Comparison of ENCODE assay signal across 9 cellular contexts in the genomic region with DNA sequence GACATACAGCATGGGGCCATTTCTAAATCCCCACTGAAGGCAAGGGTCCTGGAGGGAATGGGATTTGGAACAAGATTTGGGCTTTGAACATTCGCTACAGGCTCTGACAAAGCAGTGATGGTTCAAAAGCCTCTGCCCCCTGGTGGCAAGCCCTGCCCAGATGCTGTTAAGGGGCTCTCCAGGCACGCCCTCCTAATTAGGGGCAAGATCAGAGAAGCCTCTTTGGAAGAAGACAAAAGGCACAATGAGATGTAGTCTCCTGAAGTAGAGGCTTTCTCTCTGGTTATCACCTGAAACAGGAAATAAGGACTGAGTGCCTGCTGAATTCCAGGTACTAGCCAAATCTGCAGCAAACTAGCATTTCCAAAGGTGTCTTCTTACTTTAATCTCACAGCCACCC. TPM values are rescaled to one million over a fixed set of nuclear protein-coding genes. Genes with fewer than 3 reads are reported as not detected.
DNase-seq lines count a peak whose midpoint lies in the region; ATAC-seq and TF ChIP-seq lines count a peak whose summit lies in the region.
"Not testable (repeated sequence)": the region's sequence is repeated elsewhere in the genome, so short reads cannot be mapped to it uniquely, and the experiment has no call there.
"Had no signal": no experiment of that assay in that cellular context is flagged by ENCODE, and none has a peak within 500 bp of the region (broad histone marks: within the 10 kb centered on the region; RNA-seq: fewer than 3 reads in every experiment).

No MANE protein-coding gene starts in this region.

- not testable (repeated sequence) for H3K4me3 Mint-ChIP-seq in GM23338; endodermal cell; stimulated activated memory B cell treated with anti-CD40 and anti-IgM and Interleukin-4, amounts not matched to agents 10 μg/mL and 1 μg/mL and 100 μg/mL, for 72 hours

- H3K27ac ChIP-seq in A673 (ENCODE audit: low read depth, low read length, poor library complexity, severe bottlenecking); GM23338 (ENCODE audit: low read depth); SU-DHL-6 (ENCODE audit: low read depth, low read length); endodermal cell (ENCODE audit: low read depth, low read length); mesendoderm (ENCODE audit: low read depth, low read length): not testable (repeated sequence)

- H3K4ac ChIP-seq in mesendoderm (ENCODE audit: low read depth, low read length) = not testable (repeated sequence)

- H3K79me1 ChIP-seq in mesendoderm (ENCODE audit: low read length) = not testable (repeated sequence)

- CTCF ChIA-PET in A673 (lab: Charles Lee) = not testable (repeated sequence)

- intact Hi-C loops in A673 (cut with micrococcal nuclease; ENCODE audit: unreplicated experiment) = not testable (repeated sequence)

- DNase-seq in A673 (ENCODE audit: low spot score); GM06990 (ENCODE audit: extremely low read depth, insufficient read length); endodermal cell: not testable (repeated sequence)
- DNase-seq in GM23338 (ENCODE audit: low spot score) (peak; percentile 25), NCI-H69 (lab: John Stamatoyannopoulos, UW) (peak; percentile 53), mesendoderm (peak; percentile 53)

- not testable (repeated sequence) for H3K23ac ChIP-seq in mesendoderm (ENCODE audit: low read length)

- not testable (repeated sequence) for H4K8ac ChIP-seq in mesendoderm (ENCODE audit: low read depth, low read length)

- not testable (repeated sequence) for H3K4me3 ChIP-seq in A673 (ENCODE audit: low read depth, low read length, poor library complexity, severe bottlenecking); GM06990 (replicated peaks; ENCODE audit: low read depth, low read length); GM23338; SU-DHL-6 (ENCODE audit: insufficient read depth, low read length, poor library complexity, severe bottlenecking); endodermal cell (ENCODE audit: low read length); mesendoderm (ENCODE audit: low read length)

- not testable (repeated sequence) for H3K79me2 ChIP-seq in GM23338 (replicated peaks; ENCODE audit: insufficient read depth); SU-DHL-6 (ENCODE audit: insufficient read depth, low read length); mesendoderm (ENCODE audit: control insufficient read depth, insufficient read depth, low read length)

- H3K36me3 Mint-ChIP-seq in GM23338 (ENCODE audit: low read depth); endodermal cell (ENCODE audit: low read depth): not testable (repeated sequence)
- H3K36me3 Mint-ChIP-seq in stimulated activated memory B cell treated with anti-CD40 and anti-IgM and Interleukin-4, amounts not matched to agents 10 μg/mL and 1 μg/mL and 100 μg/mL, for 72 hours = peaks cover 14% of the 10 kb centered on the region

- H2BK5ac ChIP-seq in mesendoderm (ENCODE audit: low read length) = not testable (repeated sequence)

- ATAC-seq in GM23338; stimulated activated memory B cell treated with anti-CD40 and anti-IgM and Interleukin-4, amounts not matched to agents 10 μg/mL and 1 μg/mL and 100 μg/mL, for 72 hours: not testable (repeated sequence)

- H3K4me1 ChIP-seq in A673 (ENCODE audit: insufficient read depth, low read length, poor library complexity, severe bottlenecking); endodermal cell (ENCODE audit: control insufficient read depth, insufficient read depth, low read length); mesendoderm (ENCODE audit: control insufficient read depth, low read depth, low read length): not testable (repeated sequence)
- peaks cover 31% of the 10 kb centered on the region for H3K4me1 ChIP-seq in GM23338 (ENCODE audit: insufficient read depth)

- not testable (repeated sequence) for H3K27ac Mint-ChIP-seq in GM23338, endodermal cell
- peak overlapping the region; percentile 94 for H3K27ac Mint-ChIP-seq in stimulated activated memory B cell treated with anti-CD40 and anti-IgM and Interleukin-4, amounts not matched to agents 10 μg/mL and 1 μg/mL and 100 μg/mL, for 72 hours

- H3K4me2 ChIP-seq in GM23338; SU-DHL-6 (ENCODE audit: low read depth, low read length, poor library complexity, severe bottlenecking); mesendoderm (ENCODE audit: low read length): not testable (repeated sequence)

- H4K5ac ChIP-seq in mesendoderm (ENCODE audit: low read length) = not testable (repeated sequence)

- POLR2A ChIA-PET in A673 (lab: Charles Lee; ENCODE audit: low non-redundant PET) = not testable (repeated sequence)

- H3K36me3 ChIP-seq in A673 (ENCODE audit: insufficient read depth, low read length, poor library complexity, severe bottlenecking); GM06990 (ENCODE audit: control insufficient read depth, insufficient read depth, low read length); GM23338 (ENCODE audit: insufficient read depth); SU-DHL-6 (ENCODE audit: low read length); endodermal cell (ENCODE audit: control insufficient read depth, insufficient read depth, low read length); mesendoderm (ENCODE audit: control insufficient read depth, insufficient read depth, low read length): not testable (repeated sequence)

- not testable (repeated sequence) for BruUV-seq in A673 (replicated peaks; lab: Mats Ljungman, UMichigan)

- not testable (repeated sequence) for H2BK120ac ChIP-seq in mesendoderm (ENCODE audit: low read depth, low read length)

- not testable (repeated sequence) for H4K20me1 ChIP-seq in GM23338 (replicated peaks; ENCODE audit: insufficient read depth); SU-DHL-6 (ENCODE audit: low read depth, low read length)

- not testable (repeated sequence) for H2AK5ac ChIP-seq in mesendoderm (ENCODE audit: low read length)

- not testable (repeated sequence) for H3K9me3 ChIP-seq in A673 (ENCODE audit: low read depth, low read length, poor library complexity, severe bottlenecking); SU-DHL-6 (ENCODE audit: insufficient read depth, low read length); endodermal cell (ENCODE audit: control insufficient read depth, low read length)

- not testable (repeated sequence) for H3K9ac ChIP-seq in SU-DHL-6 (ENCODE audit: low read length); endodermal cell (ENCODE audit: extremely low read depth, low read length, poor library complexity, severe bottlenecking); mesendoderm (ENCODE audit: low read length)

- not testable (repeated sequence) for H2BK15ac ChIP-seq in mesendoderm (replicated peaks; ENCODE audit: low read depth)

- not testable (repeated sequence) for H3F3A ChIP-seq in GM23338 (replicated peaks; ENCODE audit: low read depth); SU-DHL-6 (ENCODE audit: insufficient read depth)

- H3K9me3 Mint-ChIP-seq in GM23338; endodermal cell; stimulated activated memory B cell treated with anti-CD40 and anti-IgM and Interleukin-4, amounts not matched to agents 10 μg/mL and 1 μg/mL and 100 μg/mL, for 72 hours: not testable (repeated sequence)

- not testable (repeated sequence) for H3K27me3 ChIP-seq in A673 (replicated peaks; ENCODE audit: insufficient read depth, low read depth, low read length, poor library complexity); GM06990 (replicated peaks; ENCODE audit: control insufficient read depth, insufficient read depth, low read length); GM23338 (ENCODE audit: insufficient read depth); SU-DHL-6 (ENCODE audit: low read length); endodermal cell (ENCODE audit: control insufficient read depth, insufficient read depth, low read length, poor library complexity, severe bottlenecking); mesendoderm (ENCODE audit: insufficient read depth, low read length, poor library complexity)

- not testable (repeated sequence) for H2AFZ ChIP-seq in GM23338; SU-DHL-6 (ENCODE audit: low read depth, low read length, severe bottlenecking)

- H3K56ac ChIP-seq in mesendoderm (ENCODE audit: low read length) = not testable (repeated sequence)

- not testable (repeated sequence) for H3K9me2 ChIP-seq in GM23338 (ENCODE audit: insufficient read depth); SU-DHL-6 (replicated peaks; ENCODE audit: insufficient read depth, low read length)

- H3K27me3 Mint-ChIP-seq in GM23338 (ENCODE audit: insufficient read depth, low read depth, poor library complexity); endodermal cell (ENCODE audit: insufficient read depth); stimulated activated memory B cell treated with anti-CD40 and anti-IgM and Interleukin-4, amounts not matched to agents 10 μg/mL and 1 μg/mL and 100 μg/mL, for 72 hours: not testable (repeated sequence)

- H3K4me1 Mint-ChIP-seq in GM23338 = peaks cover 64% of the 10 kb centered on the region
- peaks cover 28% of the 10 kb centered on the region for H3K4me1 Mint-ChIP-seq in endodermal cell
- H3K4me1 Mint-ChIP-seq in stimulated activated memory B cell treated with anti-CD40 and anti-IgM and Interleukin-4, amounts not matched to agents 10 μg/mL and 1 μg/mL and 100 μg/mL, for 72 hours = peaks cover 39% of the 10 kb centered on the region

- H3K18ac ChIP-seq in mesendoderm (ENCODE audit: low read length) = not testable (repeated sequence)

- 39% methylated on average over 2 of the region's 2 CpGs; no CpG with 5 or more reads in 1 of the 2 experiments for WGBS in endodermal cell (ENCODE audit: insufficient coverage in 1 of 2, insufficient read length in 1 of 2), 2 experiments
- WGBS in mesendoderm (ENCODE audit: extremely low coverage, insufficient coverage, low lambda C conversion rate) = no CpG with 5 or more reads among the region's 2 CpGs

- 0 out of 2 replicates have a peak, but pooled peaks have one; percentile 30 for TF ChIP-seq CTCF in A673 (conservative IDR thresholded peaks at IDR 0.05; ENCODE audit: low read depth, low read length)
- TF ChIP-seq CTCF in GM06990 (IDR thresholded peaks at IDR 0.05; ENCODE audit: insufficient read depth, low read length, poor library complexity, severe bottlenecking) = peak; percentile 35
- peak; percentile 29 to 64; a peak in 3 of 4 replicates for TF ChIP-seq CTCF in GM23338 (conservative IDR thresholded peaks at IDR 0.05; ENCODE audit: low read depth in 2 of 2)
- peak; percentile 29 for TF ChIP-seq CTCF in SU-DHL-6 (IDR thresholded peaks at IDR 0.05; ENCODE audit: insufficient read depth, low read length, poor library complexity, severe bottlenecking)
- peak; percentile 73 for TF ChIP-seq CTCF in endodermal cell (conservative IDR thresholded peaks at IDR 0.05)

RNA-seq across cellular contexts. Expression of a gene that starts 37.5 kb away (rescaled TPM):
- total RNA-seq in A673 (2021) (4.0 and 6.9 TPM in 2 replicates), endodermal cell (10 to 100 TPM; 35.0 to 36.7 TPM)
- total RNA-seq in GM23338 (2014; rRNA removed; shearing (Covaris generic)) = 32.9 and 37.8 TPM in 2 replicates
- polyA plus RNA-seq in GM23338 (2016; fragmentation: Nextera tagmentation; extraction: Ambion mirVana) = 7.3 and 8.3 TPM in 2 replicates
- polyA plus RNA-seq in endodermal cell (2013, experiment 1 of 2) = 37.0 TPM
- polyA plus RNA-seq in endodermal cell (2013, experiment 2 of 2) = 39.5 TPM
- polyA plus RNA-seq in mesendoderm (2013, experiment 1 of 2) = 11.7 TPM
- 11.7 TPM for polyA plus RNA-seq in mesendoderm (2013, experiment 2 of 2)
- total RNA-seq: CD8-positive, alpha-beta T cell had no signal

RNA-seq across cellular contexts. Expression of a gene that starts 59.2 kb away (rescaled TPM):
- total RNA-seq in A673 (2021) (8.2 and 9.1 TPM in 2 replicates), endodermal cell (1 to 10 TPM; 4.6 to 5.9 TPM)
- 9.2 and 10.3 TPM in 2 replicates for total RNA-seq in GM23338 (2014; rRNA removed; shearing (Covaris generic))
- polyA plus RNA-seq in GM23338 (2016; fragmentation: Nextera tagmentation; extraction: Ambion mirVana) = 11.6 and 12.5 TPM in 2 replicates
- 13.5 TPM for polyA plus RNA-seq in endodermal cell (2013, experiment 1 of 2)
- 15.1 TPM for polyA plus RNA-seq in endodermal cell (2013, experiment 2 of 2)
- 10.2 TPM for polyA plus RNA-seq in mesendoderm (2013, experiment 1 of 2)
- 9.4 TPM for polyA plus RNA-seq in mesendoderm (2013, experiment 2 of 2)
